Comparison of ENCODE assay signal across 24 cellular contexts in the genomic region with DNA sequence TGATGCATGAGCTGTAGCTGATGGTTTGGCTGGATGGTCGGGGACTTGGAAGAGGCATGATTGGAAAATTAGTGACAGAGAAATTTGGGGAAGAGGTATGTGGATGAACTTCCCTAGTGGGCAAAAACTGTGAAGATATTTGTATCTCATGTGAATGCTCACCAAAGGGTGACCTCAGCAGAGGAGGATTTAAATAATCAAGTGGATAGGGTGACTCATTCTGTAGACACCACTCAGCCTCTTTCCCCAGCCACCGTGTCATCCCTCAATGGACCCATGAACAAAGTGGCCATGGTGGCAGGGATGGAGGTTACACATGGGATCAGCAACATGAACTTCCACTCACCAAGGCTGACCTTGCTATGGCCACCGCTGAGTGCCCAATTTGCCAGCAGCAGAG.
"Had no signal": no experiment of that assay in that cellular context is flagged by ENCODE, and none has a peak within 500 bp of the region (broad histone marks: within the 10 kb centered on the region; RNA-seq: fewer than 3 reads in every experiment).

No MANE protein-coding gene starts in this region.

- DNase-seq: activated CD4-positive, alpha-beta T cell treated with anti-CD3 and anti-CD28 coated beads for 48 hours; activated CD4-positive, alpha-beta T cell treated with anti-CD3 and anti-CD28 coated beads, Interleukin-2, amount 50 U/mL, for 4 hours; activated CD4-positive, CD25-positive, alpha-beta regulatory T cell treated with anti-CD3 and anti-CD28 coated beads, Interleukin-2, amount 50 U/mL, for 72 hours; activated CD8-positive, alpha-beta memory T cell treated with anti-CD3 and anti-CD28 coated beads, Interleukin-2, amount 50 U/mL, for 48 hours; activated CD8-positive, alpha-beta T cell treated with anti-CD3 and anti-CD28 coated beads, Interleukin-2, amount 10 ng/mL, durations not matched to agents 7 days and 5 days; activated naive CD4-positive, alpha-beta T cell treated with anti-CD3 and anti-CD28 coated beads, Interleukin-2, amount 50 U/mL, for 16 hours; activated naive CD8-positive, alpha-beta T cell treated with anti-CD3 and anti-CD28 coated beads, Interleukin-2, amount 10 ng/mL, durations not matched to agents 7 days and 5 days; activated T-cell treated with anti-CD3 and anti-CD28 coated beads, Interleukin-2, amount 50 U/mL, for 1 hour; adrenal gland; anterior cingulate cortex; central memory CD4-positive, alpha-beta T cell; MG63; MV-4-11; NCI-H1092 treated with DMSO at 0.1 percent for 48 hours; NCI-H1417 treated with DMSO at 0.1 percent for 48 hours; NCI-H1694; NCI-H2029; NCI-H2107; NCI-H2171 treated with DMSO at 0.1 percent for 48 hours; NCI-H226; NCI-H526 treated with DMSO at 0.1 percent for 48 hours; NCI-H82; SIG-M5; T-helper 1 cell had no signal

- H3K4me3 ChIP-seq: adrenal gland, MG63 had no signal

- H3K27ac ChIP-seq: adrenal gland had no signal

- H3K9me3 ChIP-seq: adrenal gland had no signal

- H3K4me1 ChIP-seq: adrenal gland had no signal

- H3K36me3 ChIP-seq: adrenal gland, MG63 had no signal

- ATAC-seq: activated CD8-positive, alpha-beta T cell treated with anti-CD3 and anti-CD28 coated beads, Interleukin-2, amount 10 ng/mL, durations not matched to agents 7 days and 5 days had no signal

- H3K27me3 ChIP-seq: adrenal gland, MG63 had no signal
